9 cellular contexts compared by ENCODE assay signal in the genomic region with DNA sequence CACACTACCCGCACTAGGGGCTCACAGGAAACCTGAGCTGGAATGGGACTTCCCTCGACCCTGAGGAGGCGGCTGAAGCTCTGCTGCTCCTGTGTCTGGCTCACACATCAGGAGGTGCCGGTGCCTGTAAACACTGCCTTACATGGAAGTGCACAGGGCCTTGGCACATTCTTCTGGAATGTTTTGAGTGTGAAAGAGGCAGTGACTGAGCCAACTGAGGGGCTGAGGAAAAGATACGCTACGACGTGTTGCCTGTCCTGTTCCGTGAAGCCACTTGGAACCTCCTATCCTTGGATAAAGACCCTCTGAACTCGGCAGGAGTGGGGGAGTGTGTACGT. TPM values are rescaled to one million over a fixed set of nuclear protein-coding genes. Genes with fewer than 3 reads are reported as not detected.
DNase-seq lines count a peak whose midpoint lies in the region; ATAC-seq and TF ChIP-seq lines count a peak whose summit lies in the region.
"Had no signal": no experiment of that assay in that cellular context is flagged by ENCODE, and none has a peak within 500 bp of the region (broad histone marks: within the 10 kb centered on the region; RNA-seq: fewer than 3 reads in every experiment).

No MANE protein-coding gene starts in this region.

- TF ChIP-seq POLR2A in adrenal gland (IDR thresholded peaks at IDR 0.05) = no peak

- no peaks in the 10 kb centered on the region for H3K9me3 Mint-ChIP-seq in CD4-positive, alpha-beta T cell

- peaks cover 28% of the 10 kb centered on the region for H3K4me1 Mint-ChIP-seq in CD4-positive, alpha-beta T cell (ENCODE audit: low read depth)

- DNase-seq in CD4-positive, alpha-beta T cell = no peak
- DNase-seq in adrenal gland (peak in 1 of 7 donors; percentile 9), fibroblast of lung (ENCODE audit: low read depth in 2 of 2) (peak; percentile 58 to 86), SKM-1 treated with dmso at 0.1 percent for 144 hours (lab: John Stamatoyannopoulos, UW; ENCODE audit: unreplicated experiment) (no peak)
- DNase-seq in activated CD8-positive, alpha-beta memory T cell treated with anti-CD3 and anti-CD28 coated beads, Interleukin-2, amount 50 U/mL, for 48 hours = no peak
- DNase-seq in activated CD4-positive, alpha-beta T cell treated with anti-CD3 and anti-CD28 coated beads for 48 hours = no peak

- peaks cover 18% of the 10 kb centered on the region for H3K79me2 ChIP-seq in fibroblast of lung (ENCODE audit: control insufficient read depth, insufficient read depth, low read length)

- CTCF ChIA-PET in CD4-positive, alpha-beta T cell (lab: Charles Lee) = interaction anchor here (0.7 to 4.2 kb wide), 17 partner anchors 11 to 232 kb away, joined by 3 to 60 read pairs (median 5); partner anchors contain the start of gene APOL2

- H3K27me3 Mint-ChIP-seq in CD4-positive, alpha-beta T cell = no peaks in the 10 kb centered on the region

- no peaks in the 10 kb centered on the region for H4K20me1 ChIP-seq in fibroblast of lung (ENCODE audit: control insufficient read depth, extremely low read depth, insufficient read depth, low read length)

- no peak overlapping the region for H3K9ac ChIP-seq in fibroblast of lung (ENCODE audit: insufficient read depth, low read length)
- peak overlapping the region; percentile 51 for H3K9ac ChIP-seq in rectal smooth muscle tissue (ENCODE audit: low read length)

- no peak overlapping the region for H3K4me2 ChIP-seq in fibroblast of lung (ENCODE audit: extremely low read depth, insufficient read depth, low read length)

- no peak overlapping the region for H3K4me3 Mint-ChIP-seq in CD4-positive, alpha-beta T cell

- H3K36me3 Mint-ChIP-seq in CD4-positive, alpha-beta T cell (ENCODE audit: low read depth) = peaks cover 56% of the 10 kb centered on the region

- WGBS in adrenal gland, 4 donors = 64 to 72% (median 67%) methylated on average over 6 to 10 of the region's 10 CpGs

- H3K4me1 ChIP-seq in adrenal gland (replicated peaks in 1 of 2) (peaks cover 26 to 42% of the 10 kb centered on the region in 2 donors), fibroblast of lung (ENCODE audit: control insufficient read depth, extremely low read depth, insufficient read depth, low read length) (peaks cover 48% of the 10 kb centered on the region), rectal smooth muscle tissue (ENCODE audit: control insufficient read depth, insufficient read depth, low read length) (peaks cover 42% of the 10 kb centered on the region)

- no peak for TF ChIP-seq CTCF in CD4-positive, alpha-beta T cell (IDR thresholded peaks at IDR 0.05)
- TF ChIP-seq CTCF in adrenal gland (IDR thresholded peaks at IDR 0.05) = no peak
- no peak for TF ChIP-seq CTCF in fibroblast of lung (conservative IDR thresholded peaks at IDR 0.05 in 1 of 2, IDR thresholded peaks at IDR 0.05 in 1 of 2; ENCODE audit: low read depth in 1 of 2, low read length in 2 of 2)

- ATAC-seq in CD4-positive, alpha-beta T cell (ENCODE audit: poor library complexity) = no peak
- ATAC-seq in GM19463 (IDR thresholded peaks at IDR 0.05; ENCODE audit: unreplicated experiment) = no peak

- no peak overlapping the region for H2AFZ ChIP-seq in fibroblast of lung (ENCODE audit: low read length)

- H3K36me3 ChIP-seq in adrenal gland (replicated peaks in 1 of 2) (peaks cover 0 to 50% of the 10 kb centered on the region in 2 donors), fibroblast of lung (ENCODE audit: control insufficient read depth, insufficient read depth, low read length) (peaks cover 9% of the 10 kb centered on the region), rectal smooth muscle tissue (ENCODE audit: control insufficient read depth, insufficient read depth, low read length) (peaks cover 12% of the 10 kb centered on the region)

- H3K27me3 ChIP-seq in CD4-positive, alpha-beta T cell (ENCODE audit: control insufficient read depth, insufficient read depth, low read length) = no peaks in the 10 kb centered on the region
- no peaks in the 10 kb centered on the region for H3K27me3 ChIP-seq in adrenal gland
- H3K27me3 ChIP-seq in fibroblast of lung (ENCODE audit: control insufficient read depth, insufficient read depth, low read length) = no peaks in the 10 kb centered on the region
- H3K27me3 ChIP-seq in rectal smooth muscle tissue (ENCODE audit: control insufficient read depth, insufficient read depth, low read length) = no peaks in the 10 kb centered on the region
- H3K27me3 ChIP-seq: cardiac muscle cell had no signal

- no peaks in the 10 kb centered on the region for H3K9me3 ChIP-seq in CD4-positive, alpha-beta T cell (ENCODE audit: control insufficient read depth, low read length)
- H3K9me3 ChIP-seq in adrenal gland (replicated peaks in 1 of 3) (no peaks in the 10 kb centered on the region), fibroblast of lung (ENCODE audit: control insufficient read depth, insufficient read depth, low read depth, low read length) (no peaks in the 10 kb centered on the region)

- no peak overlapping the region for H3K27ac ChIP-seq in CD4-positive, alpha-beta T cell (ENCODE audit: low read depth, low read length)
- H3K27ac ChIP-seq in adrenal gland (peak overlapping the region in 4 of 5 donors; percentile 59 to 87 (median 76)), fibroblast of lung (ENCODE audit: insufficient read depth, low read length) (peak overlapping the region; percentile 69), rectal smooth muscle tissue (ENCODE audit: low read depth, low read length) (peak overlapping the region; percentile 96)
- H3K27ac ChIP-seq: cardiac muscle cell had no signal

- POLR2A ChIA-PET in CD4-positive, alpha-beta T cell (lab: Charles Lee) = interaction anchor here (1.1 to 1.6 kb wide), 4 partner anchors 20 to 171 kb away, joined by 4 to 7 read pairs (median 6); no protein-coding TSS in a partner anchor

- intact Hi-C loops in CD4-positive, alpha-beta T cell (cut with DNase I, micrococcal nuclease) = loop anchor here (1.0 to 5.0 kb wide), 6 partner anchors 36 to 170 kb away; partner anchors contain the start of gene MYH9 (in 1 of the 2)
- intact Hi-C loops in adrenal gland (cut with DNase I) = loop anchor here (2.0 to 5.0 kb wide), 2 partner anchors 169 to 170 kb away; no protein-coding TSS in a partner anchor

- H3K4me3 ChIP-seq in adrenal gland = no peak overlapping the region
- H3K4me3 ChIP-seq in fibroblast of lung (replicated peaks in 1 of 4; ENCODE audit: control extremely low read depth in 1 of 4, insufficient read depth in 1 of 4, low read depth in 3 of 4, low read length in 4 of 4) = no peak overlapping the region
- H3K4me3 ChIP-seq in rectal smooth muscle tissue (ENCODE audit: low read length) = peak overlapping the region; percentile 47
- H3K4me3 ChIP-seq: cardiac muscle cell had no signal

- H3K27ac Mint-ChIP-seq in CD4-positive, alpha-beta T cell = peak overlapping the region; percentile 70

RNA-seq across cellular contexts. Expression of gene TXN2, which starts 10.5 kb away (rescaled TPM):
- 10 to 100 TPM; 26.4 to 26.5 TPM for total RNA-seq in CD4-positive, alpha-beta T cell
- 100 to 1,000 TPM; 160 to 245 (median 190) TPM for total RNA-seq in adrenal gland
- polyA plus RNA-seq in adrenal gland = 100 to 1,000 TPM; 213 to 241 (median 223) TPM
- 20.5 and 25.3 TPM in 2 replicates for total RNA-seq in fibroblast of lung
- polyA plus RNA-seq in fibroblast of lung = 118 and 164 TPM in 2 replicates
- 82.3 and 118 TPM in 2 replicates for polyA plus RNA-seq in fibroblast of lung (2012)
- 75.3 and 223 TPM in 2 replicates for polyA minus RNA-seq in fibroblast of lung (ENCODE audit: low replicate concordance)

RNA-seq across cellular contexts. Expression of gene FOXRED2, which starts 35.9 kb away (rescaled TPM):
- total RNA-seq in CD4-positive, alpha-beta T cell = 1 to 10 TPM; 1.8 to 2.3 TPM
- total RNA-seq in adrenal gland = 10 to 100 TPM; 16.1 to 37.6 (median 28.2) TPM
- polyA plus RNA-seq in adrenal gland = 10 to 100 TPM in 1 of 3 donors, 1 to 10 TPM in 2; 5.5 to 13.3 (median 6.4) TPM
- total RNA-seq in fibroblast of lung = 3.3 and 8.7 TPM in 2 replicates
- 3.8 and 8.8 TPM in 2 replicates for polyA plus RNA-seq in fibroblast of lung
- polyA plus RNA-seq in fibroblast of lung (2012) = 5.1 and 9.6 TPM in 2 replicates
- polyA minus RNA-seq in fibroblast of lung (ENCODE audit: low replicate concordance) = 13.7 and 28.1 TPM in 2 replicates

RNA-seq across cellular contexts. Expression of gene EIF3D, which starts 58.0 kb away (rescaled TPM):
- 100 to 1,000 TPM; 285 to 286 TPM for total RNA-seq in CD4-positive, alpha-beta T cell
- total RNA-seq in adrenal gland (100 to 1,000 TPM; 121 to 319 (median 187) TPM), fibroblast of lung (306 and 407 TPM in 2 replicates)
- polyA plus RNA-seq in adrenal gland (100 to 1,000 TPM; 118 to 174 (median 174) TPM), fibroblast of lung (267 and 318 TPM in 2 replicates)
- polyA plus RNA-seq in fibroblast of lung (2012) = 165 and 195 TPM in 2 replicates
- 371 and 415 TPM in 2 replicates for polyA minus RNA-seq in fibroblast of lung (ENCODE audit: low replicate concordance)

Comparison
In these comparisons a context has a peak if more than half of its experiments do, and no peak if none do; other contexts are left out.
1. DNase-seq: peak in fibroblast of lung (2 of 2); none in CD4-positive, alpha-beta T cell (0 of 10), SKM-1 treated with dmso at 0.1 percent for 144 hours (single experiment), activated CD8-positive, alpha-beta memory T cell treated with anti-CD3 and anti-CD28 coated beads, Interleukin-2, amount 50 U/mL, for 48 hours (single experiment) and activated CD4-positive, alpha-beta T cell treated with anti-CD3 and anti-CD28 coated beads for 48 hours (single experiment).